In the genomic region with DNA sequence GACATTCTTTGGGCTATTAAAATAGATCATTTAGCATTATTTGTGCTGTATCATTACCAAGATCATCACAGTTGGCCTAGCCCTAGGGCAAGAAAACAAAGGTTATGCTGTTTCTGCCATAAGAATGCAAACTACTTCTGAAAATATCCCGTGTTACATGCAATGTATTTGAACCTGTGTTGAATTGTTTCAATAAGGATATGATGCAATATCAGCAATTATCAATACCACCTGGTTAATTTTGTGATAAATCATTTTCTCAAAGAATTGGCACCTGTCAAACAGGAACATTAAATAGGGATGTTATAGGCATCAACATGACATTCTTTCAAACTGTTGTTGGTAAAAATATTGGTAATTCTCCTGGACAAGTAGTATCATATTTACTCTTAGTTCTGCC, we compare ENCODE assay signal across 27 cellular contexts.
"Had no signal": no experiment of that assay in that cellular context is flagged by ENCODE, and none has a peak within 500 bp of the region (broad histone marks: within the 10 kb centered on the region; RNA-seq: fewer than 3 reads in every experiment).

No MANE protein-coding gene starts in this region.

- H2AFZ ChIP-seq: neural progenitor cell, parathyroid adenoma had no signal

- H3K9me3 ChIP-seq: ovary, psoas muscle, suprapubic skin, testis, tibial artery, transverse colon, upper lobe of right lung, uterus had no signal

- H3K27ac ChIP-seq: neural progenitor cell, ovary, parathyroid adenoma, psoas muscle, skin epidermis, spleen, suprapubic skin, testis, tibial artery, transverse colon, upper lobe of right lung, uterus had no signal

- DNase-seq: naive thymus-derived CD4-positive, alpha-beta T cell; natural killer cell; occipital lobe; ovary; posterior cingulate gyrus; psoas muscle; right cardiac atrium; spleen; stimulated activated CD4-positive, alpha-beta T cell treated with anti-CD3 and anti-CD28 coated beads, Interleukin-12 subunit alpha, Interleukin-12 subunit beta, amount 100 ng/mL, for 4 hours; stimulated activated CD4-positive, alpha-beta T cell treated with anti-CD3 and anti-CD28 coated beads, Interleukin-1b, Interleukin-23, amount 100 ng/mL, for 48 hours; stimulated activated CD4-positive, alpha-beta T cell treated with anti-CD3 and anti-CD28 coated beads, Interleukin-4, amount 100 ng/mL, for 1 hour; stimulated activated naive CD4-positive, alpha-beta T cell; stimulated activated naive CD8-positive, alpha-beta T cell treated with anti-CD3 and anti-CD28 coated beads, Interleukin-15, amount 100 ng/mL, for 72 hours; stimulated activated naive CD8-positive, alpha-beta T cell treated with anti-CD3 and anti-CD28 coated beads, Interleukin-15, Interleukin-2, amounts not matched to agents 100 U/mL and 50 U/mL, for 24 hours; substantia nigra; testis; tibial artery; transverse colon; upper lobe of right lung; uterus had no signal

- ATAC-seq: naive thymus-derived CD4-positive, alpha-beta T cell; natural killer cell; psoas muscle; right cardiac atrium; sciatic nerve; stimulated activated effector memory CD8-positive, alpha-beta T cell treated with anti-CD3 and anti-CD28 coated beads, Interleukin-12 subunit alpha, Interleukin-12 subunit beta, amount 100 ng/mL, for 72 hours; stimulated activated naive CD8-positive, alpha-beta T cell treated with anti-CD3 and anti-CD28 coated beads, Interleukin-15, amount 100 ng/mL, for 72 hours; stimulated activated naive CD8-positive, alpha-beta T cell treated with anti-CD3 and anti-CD28 coated beads, Interleukin-15, Interleukin-2, amounts not matched to agents 100 U/mL and 50 U/mL, for 24 hours; upper lobe of right lung had no signal

- H3K4me3 ChIP-seq: neural progenitor cell, ovary, psoas muscle, skin epidermis, smooth muscle cell, spleen, suprapubic skin, testis, tibial artery, transverse colon, upper lobe of right lung, uterus had no signal

- H3K79me2 ChIP-seq: parathyroid adenoma had no signal

- H3K4me1 ChIP-seq: parathyroid adenoma, psoas muscle, spleen, suprapubic skin, testis, tibial artery, transverse colon, upper lobe of right lung, uterus had no signal

- H3K4me2 ChIP-seq: neural progenitor cell, smooth muscle cell had no signal

- H3K27me3 ChIP-seq: neural progenitor cell, ovary, spleen, suprapubic skin, testis, tibial artery, transverse colon, upper lobe of right lung, uterus had no signal

- H3K36me3 ChIP-seq: neural progenitor cell, ovary, spleen, suprapubic skin, tibial artery, transverse colon, upper lobe of right lung, uterus had no signal

- H3K9ac ChIP-seq: neural progenitor cell, parathyroid adenoma had no signal
